8 cellular contexts compared by ENCODE assay signal in genomic region chr11:44095506-44096359, GRCh38. TPM values are rescaled to one million over a fixed set of nuclear protein-coding genes. Genes with fewer than 3 reads are reported as not detected.
DNase-seq lines count a peak whose midpoint lies in the region; ATAC-seq and TF ChIP-seq lines count a peak whose summit lies in the region.

EXT2 (plus strand) TSS chr11:44095678; CDS start chr11:44107713, 12,035 bp downstream.

- peak within 1 kb of the TSS; percentile 81 for H3K4me3 Mint-ChIP-seq in activated naive CD8-positive, alpha-beta T cell treated with anti-CD3 and anti-CD28 coated beads, Interleukin-2, amount 50 U/mL, for 24 hours
- peak within 1 kb of the TSS; percentile 88 for H3K4me3 Mint-ChIP-seq in type B pancreatic cell

- H3K36me3 Mint-ChIP-seq in activated naive CD8-positive, alpha-beta T cell treated with anti-CD3 and anti-CD28 coated beads, Interleukin-2, amount 50 U/mL, for 24 hours (ENCODE audit: low read depth) = peaks cover 2% of the 10 kb centered on the region
- peaks cover 16% of the 10 kb centered on the region for H3K36me3 Mint-ChIP-seq in type B pancreatic cell

- H3K27ac Mint-ChIP-seq in activated naive CD8-positive, alpha-beta T cell treated with anti-CD3 and anti-CD28 coated beads, Interleukin-2, amount 50 U/mL, for 24 hours = peak within 1 kb of the TSS; percentile 37
- peak within 1 kb of the TSS; percentile 51 for H3K27ac Mint-ChIP-seq in type B pancreatic cell

- intact Hi-C loops in cardiac septum (cut with DNase I) = no loop called here
- intact Hi-C loops in posterior cingulate gyrus (cut with DNase I) = loop anchor here (2.0 kb wide), 1 partner anchor 15 kb away; no protein-coding TSS in a partner anchor

- H3K27me3 Mint-ChIP-seq in activated naive CD8-positive, alpha-beta T cell treated with anti-CD3 and anti-CD28 coated beads, Interleukin-2, amount 50 U/mL, for 24 hours = no peaks in the 10 kb centered on the region
- H3K27me3 Mint-ChIP-seq in type B pancreatic cell = no peaks in the 10 kb centered on the region

- ATAC-seq in HG02678 (IDR thresholded peaks at IDR 0.05; ENCODE audit: unreplicated experiment) = peak; percentile 96
- peak; percentile 90 for ATAC-seq in activated naive CD8-positive, alpha-beta T cell treated with anti-CD3 and anti-CD28 coated beads, Interleukin-2, amount 50 U/mL, for 24 hours

- peak within 1 kb of the TSS; percentile 89 for H3K4me3 ChIP-seq in GM12875 (ENCODE audit: low read depth, low read length)

- peaks cover 23% of the 10 kb centered on the region for H3K4me1 Mint-ChIP-seq in activated naive CD8-positive, alpha-beta T cell treated with anti-CD3 and anti-CD28 coated beads, Interleukin-2, amount 50 U/mL, for 24 hours
- H3K4me1 Mint-ChIP-seq in type B pancreatic cell (ENCODE audit: unreplicated experiment) = peaks cover 23% of the 10 kb centered on the region

- TF ChIP-seq CTCF in GM12875 (IDR thresholded peaks at IDR 0.05; ENCODE audit: borderline replicate concordance, insufficient read depth, low read depth, low read length) = peak; percentile 93
- peak; percentile 91 for TF ChIP-seq CTCF in type B pancreatic cell (conservative IDR thresholded peaks at IDR 0.05)

- DNase-seq in NCI-H1105 treated with DMSO at 0.1 percent for 48 hours (lab: John Stamatoyannopoulos, UW) = peak; percentile 82
- peak; percentile 84 for DNase-seq in SW480 (ENCODE audit: low spot score)
- peak; percentile 89 for DNase-seq in activated naive CD8-positive, alpha-beta T cell treated with anti-CD3 and anti-CD28 coated beads, Interleukin-2, amount 50 U/mL, for 24 hours
- peak; percentile 97 for DNase-seq in cardiac septum (ENCODE audit: low spot score)
- peak; percentile 85 to 98 (median 90) for DNase-seq in posterior cingulate gyrus
- DNase-seq in type B pancreatic cell (ENCODE audit: extremely low spot score, unreplicated experiment) = peak; percentile 92

- H3K9me3 Mint-ChIP-seq in activated naive CD8-positive, alpha-beta T cell treated with anti-CD3 and anti-CD28 coated beads, Interleukin-2, amount 50 U/mL, for 24 hours = no peaks in the 10 kb centered on the region
- H3K9me3 Mint-ChIP-seq in type B pancreatic cell = no peaks in the 10 kb centered on the region

RNA-seq across cellular contexts. Expression of gene EXT2, which starts in this region (rescaled TPM):
- total RNA-seq in cardiac septum = 32.8 TPM
- 45.8 and 62.7 TPM in 2 replicates for total RNA-seq in type B pancreatic cell (ENCODE audit: low replicate concordance)

Comparison
In these comparisons a context has a peak if more than half of its experiments do, and no peak if none do; other contexts are left out.
1. Peak in every context shown above with its lines: DNase-seq, ATAC-seq and H3K4me3 ChIP-seq.